ENCODE assay signal across 18 cellular contexts in genomic region chr6:86030875-86031274, GRCh38.
A peak's percentile ranks its signal among the peaks of the same experiment; 100 is the strongest.
DNase-seq lines count a peak whose midpoint lies in the region; ATAC-seq and TF ChIP-seq lines count a peak whose summit lies in the region.
"Had no signal": no experiment of that assay in that cellular context is flagged by ENCODE, and none has a peak within 500 bp of the region (broad histone marks: within the 10 kb centered on the region; RNA-seq: fewer than 3 reads in every experiment).

No MANE protein-coding gene starts in this region.

- intact Hi-C loops in sigmoid colon (cut with DNase I), result no loop called here

- H3K36me3 ChIP-seq in Loucy (ENCODE audit: insufficient read depth, low read length) (no peaks in the 10 kb centered on the region), sigmoid colon (no peaks in the 10 kb centered on the region)
- H3K36me3 ChIP-seq: HAP-1 had no signal

- TF ChIP-seq POLR2A in sigmoid colon (IDR thresholded peaks at IDR 0.05), result no peak

- H3K9me3 ChIP-seq in Loucy (ENCODE audit: insufficient read depth, low read depth, low read length), result no peaks in the 10 kb centered on the region
- H3K9me3 ChIP-seq in sigmoid colon, result no peaks in the 10 kb centered on the region
- H3K9me3 ChIP-seq: HAP-1 had no signal

- H3K9ac ChIP-seq in Loucy (ENCODE audit: low read depth, low read length, poor library complexity, severe bottlenecking), result no peak overlapping the region

- H3K4me2 ChIP-seq in Loucy (ENCODE audit: low read depth, low read length, poor library complexity, severe bottlenecking), result no peak overlapping the region

- DNase-seq in sigmoid colon (no peak), NCI-H226 (no peak), GM13976 (ENCODE audit: low spot score) (no peak), EL (no peak)
- DNase-seq: CD8-positive, alpha-beta T cell; DND-41; GDM1; KG1; NCI-H1048; NCI-H1436 treated with DMSO at 0.1 percent for 48 hours; NCI-H2081; NCI-H524 had no signal

- WGBS in sigmoid colon, 2 donors, result 53 to 75% methylated on average over 3 of the region's 3 CpGs

- no peak for TF ChIP-seq CTCF in Loucy (conservative IDR thresholded peaks at IDR 0.05; ENCODE audit: low read length)
- TF ChIP-seq CTCF in sigmoid colon (IDR thresholded peaks at IDR 0.05), result no peak
- TF ChIP-seq CTCF in GM13976 (IDR thresholded peaks at IDR 0.05; ENCODE audit: borderline replicate concordance, control extremely low read depth, extremely low read depth, insufficient read depth, missing control alignments), result no peak

- H3K27me3 ChIP-seq in Loucy (ENCODE audit: insufficient read depth, low read length, poor library complexity, severe bottlenecking) (no peaks in the 10 kb centered on the region), sigmoid colon (no peaks in the 10 kb centered on the region)

- H3K4me1 ChIP-seq in Loucy (ENCODE audit: insufficient read depth, low read length, poor library complexity, severe bottlenecking) (no peaks in the 10 kb centered on the region), sigmoid colon (peaks cover 0 to 13% (median 7%) of the 10 kb centered on the region in 4 donors)
- H3K4me1 ChIP-seq: HAP-1 had no signal

- no peaks in the 10 kb centered on the region for H3K9me2 ChIP-seq in Loucy (replicated peaks; ENCODE audit: low read depth, low read length)

- H3F3A ChIP-seq in Loucy (ENCODE audit: low read depth), result no peaks in the 10 kb centered on the region

- no peak overlapping the region for H3K27ac ChIP-seq in sigmoid colon

- in situ Hi-C loops in GM13976 (cut with MboI; ENCODE audit: low sequenced_read_pairs, unreplicated experiment), result no loop called here

- TF ChIP-seq EP300 in sigmoid colon (IDR thresholded peaks at IDR 0.05), result no peak

- H3K79me2 ChIP-seq in Loucy (ENCODE audit: insufficient read depth, low read length), result no peaks in the 10 kb centered on the region

- peak overlapping the region; percentile 64; the same call in 1 of the 2 replicates for H2AFZ ChIP-seq in Loucy (ENCODE audit: low read length)

- ATAC-seq in GM18870 (IDR thresholded peaks at IDR 0.05; ENCODE audit: unreplicated experiment) (peak; percentile 83), GM19467 (IDR thresholded peaks at IDR 0.05; ENCODE audit: unreplicated experiment) (peak; percentile 75)
- ATAC-seq: CD8-positive, alpha-beta T cell; GM12878; Panc1 had no signal

- H3K4me3 ChIP-seq in Loucy (ENCODE audit: low read length, poor library complexity, severe bottlenecking) (no peak overlapping the region), sigmoid colon (no peak overlapping the region)
- H3K4me3 ChIP-seq: GM12878, HAP-1 had no signal

- H4K20me1 ChIP-seq in Loucy (ENCODE audit: insufficient read depth, low read length, poor library complexity, severe bottlenecking), result no peaks in the 10 kb centered on the region
